12 cellular contexts compared by ENCODE assay signal in the genomic region with DNA sequence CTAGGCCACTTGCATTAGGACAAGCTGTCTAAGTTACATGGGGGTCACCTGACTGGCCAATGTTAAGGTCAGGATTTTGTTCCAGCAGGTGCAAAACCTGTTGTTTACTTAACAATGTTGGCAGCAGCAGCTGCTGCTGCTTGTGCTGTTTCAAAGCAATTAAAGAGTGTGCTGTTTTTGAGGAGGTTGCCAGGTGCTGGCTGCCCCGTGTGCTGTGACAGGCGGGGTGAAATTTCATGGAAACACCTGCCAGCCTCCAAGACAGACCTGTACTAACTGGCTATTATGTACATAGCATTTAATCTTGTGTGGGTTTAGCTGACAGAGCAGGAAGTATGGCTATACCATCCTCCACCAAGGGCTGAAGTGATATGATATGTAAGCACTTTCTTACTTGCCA.
DNase-seq lines count a peak whose midpoint lies in the region; ATAC-seq and TF ChIP-seq lines count a peak whose summit lies in the region.
"Had no signal": no experiment of that assay in that cellular context is flagged by ENCODE, and none has a peak within 500 bp of the region (broad histone marks: within the 10 kb centered on the region; RNA-seq: fewer than 3 reads in every experiment).

No MANE protein-coding gene starts in this region.

- H3K4me3 Mint-ChIP-seq in activated CD4-positive, alpha-beta T cell treated with anti-CD3 and anti-CD28 coated beads for 36 hours = no peak overlapping the region
- no peak overlapping the region for H3K4me3 Mint-ChIP-seq in immature natural killer cell
- H3K4me3 Mint-ChIP-seq in activated naive CD4-positive, alpha-beta T cell treated with anti-CD3 and anti-CD28 coated beads for 36 hours = no peak overlapping the region
- H3K4me3 Mint-ChIP-seq: activated naive CD4-positive, alpha-beta T cell treated with anti-CD3 and anti-CD28 coated beads, Interleukin-2, amount 50 U/mL, for 24 hours; B cell had no signal

- no peak overlapping the region for H3K27ac Mint-ChIP-seq in activated CD4-positive, alpha-beta T cell treated with anti-CD3 and anti-CD28 coated beads for 36 hours
- H3K27ac Mint-ChIP-seq in immature natural killer cell = no peak overlapping the region
- no peak overlapping the region for H3K27ac Mint-ChIP-seq in activated naive CD4-positive, alpha-beta T cell treated with anti-CD3 and anti-CD28 coated beads for 36 hours
- H3K27ac Mint-ChIP-seq: activated naive CD4-positive, alpha-beta T cell treated with anti-CD3 and anti-CD28 coated beads, Interleukin-2, amount 50 U/mL, for 24 hours; B cell had no signal

- H3K9me3 ChIP-seq in OCI-LY7 (ENCODE audit: low read length) (no peaks in the 10 kb centered on the region), mucosa of descending colon (no peaks in the 10 kb centered on the region)

- no peaks in the 10 kb centered on the region for H3K27me3 Mint-ChIP-seq in activated CD4-positive, alpha-beta T cell treated with anti-CD3 and anti-CD28 coated beads for 36 hours
- peaks cover 0 to 2% (median 0%) of the 10 kb centered on the region in 3 donors for H3K27me3 Mint-ChIP-seq in immature natural killer cell (ENCODE audit: low read depth in 3 of 3)
- no peaks in the 10 kb centered on the region for H3K27me3 Mint-ChIP-seq in activated naive CD4-positive, alpha-beta T cell treated with anti-CD3 and anti-CD28 coated beads for 36 hours (ENCODE audit: low read depth)
- H3K27me3 Mint-ChIP-seq: activated naive CD4-positive, alpha-beta T cell treated with anti-CD3 and anti-CD28 coated beads, Interleukin-2, amount 50 U/mL, for 24 hours; B cell had no signal

- TF ChIP-seq CTCF in OCI-LY7 (conservative IDR thresholded peaks at IDR 0.05; ENCODE audit: low read length) = no peak
- no peak for TF ChIP-seq CTCF in mucosa of descending colon (IDR thresholded peaks at IDR 0.05)

- H2AFZ ChIP-seq in OCI-LY7 (ENCODE audit: low read length) = peak overlapping the region; percentile 31; the same call in 1 of the 2 replicates

- no peaks in the 10 kb centered on the region for H3K36me3 Mint-ChIP-seq in activated CD4-positive, alpha-beta T cell treated with anti-CD3 and anti-CD28 coated beads for 36 hours (ENCODE audit: low read depth)
- no peaks in the 10 kb centered on the region for H3K36me3 Mint-ChIP-seq in immature natural killer cell
- H3K36me3 Mint-ChIP-seq in activated naive CD4-positive, alpha-beta T cell treated with anti-CD3 and anti-CD28 coated beads for 36 hours (ENCODE audit: low read depth) = no peaks in the 10 kb centered on the region
- H3K36me3 Mint-ChIP-seq: activated naive CD4-positive, alpha-beta T cell treated with anti-CD3 and anti-CD28 coated beads, Interleukin-2, amount 50 U/mL, for 24 hours had no signal

- H3K9me3 Mint-ChIP-seq in activated CD4-positive, alpha-beta T cell treated with anti-CD3 and anti-CD28 coated beads for 36 hours (ENCODE audit: low read depth) = peaks cover 2% of the 10 kb centered on the region
- peaks cover 0 to 39% (median 5%) of the 10 kb centered on the region in 6 donors for H3K9me3 Mint-ChIP-seq in immature natural killer cell
- peaks cover 3% of the 10 kb centered on the region for H3K9me3 Mint-ChIP-seq in activated naive CD4-positive, alpha-beta T cell treated with anti-CD3 and anti-CD28 coated beads for 36 hours

- H3K4me1 ChIP-seq in OCI-LY7 (ENCODE audit: insufficient read depth, low read length, poor library complexity, severe bottlenecking) (peaks cover 14% of the 10 kb centered on the region), mucosa of descending colon (ENCODE audit: low read depth) (peaks cover 4% of the 10 kb centered on the region)

- intact Hi-C loops in OCI-LY7 (cut with micrococcal nuclease; ENCODE audit: unreplicated experiment) (no loop called here), mucosa of descending colon (cut with DNase I, micrococcal nuclease) (no loop called here)
- intact Hi-C loops in activated CD4-positive, alpha-beta T cell treated with anti-CD3 and anti-CD28 coated beads for 36 hours (cut with DNase I, micrococcal nuclease) = no loop called here
- intact Hi-C loops in activated naive CD4-positive, alpha-beta T cell treated with anti-CD3 and anti-CD28 coated beads for 36 hours (cut with micrococcal nuclease) = no loop called here

- no peak overlapping the region for H3K4me2 ChIP-seq in OCI-LY7 (ENCODE audit: low read length)

- ATAC-seq in mucosa of descending colon (peak; percentile 99), GM18868 (IDR thresholded peaks at IDR 0.05; ENCODE audit: unreplicated experiment) (no peak)
- no peak for ATAC-seq in activated CD4-positive, alpha-beta T cell treated with anti-CD3 and anti-CD28 coated beads for 36 hours
- ATAC-seq: sciatic nerve had no signal

- H3K4me3 ChIP-seq in OCI-LY7 (ENCODE audit: low read depth, low read length, poor library complexity, severe bottlenecking) = no peak overlapping the region
- no peak overlapping the region for H3K4me3 ChIP-seq in mucosa of descending colon

- CTCF ChIA-PET in OCI-LY7 (lab: Charles Lee; ENCODE audit: unreplicated experiment) = interaction anchor here (0.6 kb wide), 1 partner anchor 20 kb away, joined by 3 read pairs; no protein-coding TSS in a partner anchor
- CTCF ChIA-PET in activated CD4-positive, alpha-beta T cell treated with anti-CD3 and anti-CD28 coated beads for 36 hours (lab: Charles Lee) = no interaction called here
- CTCF ChIA-PET in activated naive CD4-positive, alpha-beta T cell treated with anti-CD3 and anti-CD28 coated beads for 36 hours (lab: Charles Lee) = no interaction called here

- H4K20me1 ChIP-seq in OCI-LY7 (ENCODE audit: insufficient read depth, low read length) = no peaks in the 10 kb centered on the region

- DNase-seq in NCI-H2081 (lab: John Stamatoyannopoulos, UW) (peak; percentile 95 to 99), OCI-LY7 (ENCODE audit: low spot score) (peak; percentile 66), mucosa of descending colon (peak; percentile 68 to 77 (median 73)), immature natural killer cell (no peak)
- DNase-seq in activated CD4-positive, alpha-beta T cell treated with anti-CD3 and anti-CD28 coated beads for 36 hours = no peak
- DNase-seq in activated naive CD4-positive, alpha-beta T cell treated with anti-CD3 and anti-CD28 coated beads for 36 hours = no peak
- DNase-seq: OCI-M1 had no signal

- peak overlapping the region; percentile 33 for H3K27ac ChIP-seq in OCI-LY7 (ENCODE audit: low read depth, low read length, poor library complexity, severe bottlenecking)

- H3K79me2 ChIP-seq in OCI-LY7 (ENCODE audit: insufficient read depth, low read depth, low read length) = no peaks in the 10 kb centered on the region

- POLR2A ChIA-PET in OCI-LY7 (lab: Charles Lee) = interaction anchor here (0.7 kb wide), 1 partner anchor 204 kb away, joined by 3 read pairs; no protein-coding TSS in a partner anchor
- POLR2A ChIA-PET in activated CD4-positive, alpha-beta T cell treated with anti-CD3 and anti-CD28 coated beads for 36 hours (lab: Charles Lee) = no interaction called here

- no peaks in the 10 kb centered on the region for H3K4me1 Mint-ChIP-seq in activated CD4-positive, alpha-beta T cell treated with anti-CD3 and anti-CD28 coated beads for 36 hours
- H3K4me1 Mint-ChIP-seq in immature natural killer cell = no peaks in the 10 kb centered on the region
- no peaks in the 10 kb centered on the region for H3K4me1 Mint-ChIP-seq in activated naive CD4-positive, alpha-beta T cell treated with anti-CD3 and anti-CD28 coated beads for 36 hours (ENCODE audit: low read depth)
- H3K4me1 Mint-ChIP-seq: activated naive CD4-positive, alpha-beta T cell treated with anti-CD3 and anti-CD28 coated beads, Interleukin-2, amount 50 U/mL, for 24 hours; B cell had no signal

- H3K9me2 ChIP-seq in OCI-LY7 (ENCODE audit: insufficient read depth, low read length) = no peaks in the 10 kb centered on the region

- TF ChIP-seq RAD21 in Ishikawa (IDR thresholded peaks at IDR 0.05; ENCODE audit: low read depth) = no peak

- BruUV-seq in OCI-LY7 (replicated peaks; lab: Mats Ljungman, UMichigan) = no TSS peak

- TF ChIP-seq EP300 in Ishikawa (IDR thresholded peaks at IDR 0.05; ENCODE audit: borderline replicate concordance) = peak; percentile 21; the same call in 1 of the 2 replicates

- H3K36me3 ChIP-seq in OCI-LY7 (ENCODE audit: insufficient read depth, low read length) (no peaks in the 10 kb centered on the region), mucosa of descending colon (ENCODE audit: low read depth) (no peaks in the 10 kb centered on the region)

TF ChIP-seq in Ishikawa, 13 proteins besides CTCF, POLR2A, EP300 and RAD21:
- TF ChIP-seq, protein P1, sequence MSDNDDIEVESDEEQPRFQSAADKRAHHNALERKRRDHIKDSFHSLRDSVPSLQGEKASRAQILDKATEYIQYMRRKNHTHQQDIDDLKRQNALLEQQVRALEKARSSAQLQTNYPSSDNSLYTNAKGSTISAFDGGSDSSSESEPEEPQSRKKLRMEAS (IDR thresholded peaks at IDR 0.05) = no peak
- TF ChIP-seq TCF12 (IDR thresholded peaks at IDR 0.05; ENCODE audit: low read depth) = peak; percentile 66
- TF ChIP-seq ZBTB7A (IDR thresholded peaks at IDR 0.05; ENCODE audit: low read depth) = no peak
- no peak for TF ChIP-seq FOXM1 (IDR thresholded peaks at IDR 0.05; ENCODE audit: borderline replicate concordance, low read depth)
- TF ChIP-seq CREB1 (IDR thresholded peaks at IDR 0.05; ENCODE audit: low read depth) = no peak
- no peak for TF ChIP-seq TAF1 (IDR thresholded peaks at IDR 0.05; ENCODE audit: low read depth)
TF ChIP-seq in Ishikawa: peak in this region for 1.

Comparison
In these comparisons a context has a peak if more than half of its experiments do, and no peak if none do; other contexts are left out.
1. DNase-seq: peak in NCI-H2081 (2 of 2), OCI-LY7 (single experiment) and mucosa of descending colon (3 of 3); none in activated CD4-positive, alpha-beta T cell treated with anti-CD3 and anti-CD28 coated beads for 36 hours (single experiment), immature natural killer cell (0 of 3) and activated naive CD4-positive, alpha-beta T cell treated with anti-CD3 and anti-CD28 coated beads for 36 hours (single experiment).